Comparison of ENCODE assay signal across 8 cellular contexts in genomic region chr6:37029249-37029959, GRCh38. TPM values are rescaled to one million over a fixed set of nuclear protein-coding genes. Genes with fewer than 3 reads are reported as not detected.
DNase-seq lines count a peak whose midpoint lies in the region; ATAC-seq and TF ChIP-seq lines count a peak whose summit lies in the region.

No MANE protein-coding gene starts in this region.

- H3K79me2 ChIP-seq in SK-N-SH (ENCODE audit: insufficient read depth), result no peaks in the 10 kb centered on the region

- H3K9me3 ChIP-seq in SK-N-SH (no peaks in the 10 kb centered on the region), body of pancreas (no peaks in the 10 kb centered on the region), iPS DF 6.9 (ENCODE audit: control insufficient read depth, insufficient read depth, low read length) (no peaks in the 10 kb centered on the region), spleen (peaks cover 0 to 10% (median 7%) of the 10 kb centered on the region in 8 donors)

- ATAC-seq in body of pancreas (peak; percentile 91), GM18867 (IDR thresholded peaks at IDR 0.05; ENCODE audit: unreplicated experiment) (no peak), HG02970 (IDR thresholded peaks at IDR 0.05; ENCODE audit: low FRiP score, unreplicated experiment) (no peak)

- no peaks in the 10 kb centered on the region for H3K9me2 ChIP-seq in SK-N-SH

- TF ChIP-seq POLR2A in body of pancreas (IDR thresholded peaks at IDR 0.05) (no peak), spleen (IDR thresholded peaks at IDR 0.05) (no peak)

- no peak overlapping the region for H2AFZ ChIP-seq in SK-N-SH (ENCODE audit: low read depth)

- no peak for TF ChIP-seq EP300 in SK-N-SH (IDR thresholded peaks at IDR 0.05; ENCODE audit: borderline replicate concordance in 1 of 2, low read depth in 1 of 2, low read length in 1 of 2)

- POLR2A ChIA-PET in SK-N-SH (lab: Yijun Ruan, JAX), result interaction anchor here (1.3 kb wide), 1 partner anchor 142 kb away, joined by 5 read pairs; no protein-coding TSS in a partner anchor

- H3K4me1 ChIP-seq in SK-N-SH (ENCODE audit: control insufficient read depth in 1 of 2, insufficient read depth in 2 of 2, low read depth in 1 of 2, low read length in 1 of 2), result peaks cover 0 to 5% of the 10 kb centered on the region in 2 experiments; a peak in 2 of 4 replicates
- H3K4me1 ChIP-seq in body of pancreas, result peaks cover 8% of the 10 kb centered on the region
- H3K4me1 ChIP-seq in iPS DF 6.9 (ENCODE audit: control insufficient read depth, insufficient read depth, low read length), result no peaks in the 10 kb centered on the region
- H3K4me1 ChIP-seq in spleen, result peaks cover 0 to 30% (median 13%) of the 10 kb centered on the region in 6 donors

- DNase-seq in ELF-1 (ENCODE audit: low read depth, low spot score) (peak; percentile 91), HuH-7 (ENCODE audit: low spot score) (peak; percentile 78), SK-N-SH (peak; percentile 86), body of pancreas (peak; percentile 73 to 89 (median 85)), iPS DF 6.9 (ENCODE audit: low read depth, low spot score) (peak; percentile 41), spleen (peak; percentile 92)

- no peaks in the 10 kb centered on the region for H3F3A ChIP-seq in SK-N-SH (replicated peaks; ENCODE audit: insufficient read depth)

- H4K20me1 ChIP-seq in SK-N-SH (ENCODE audit: insufficient read depth), result no peaks in the 10 kb centered on the region

- no peaks in the 10 kb centered on the region for H3K27me3 ChIP-seq in SK-N-SH (ENCODE audit: insufficient read depth)
- no peaks in the 10 kb centered on the region for H3K27me3 ChIP-seq in body of pancreas
- H3K27me3 ChIP-seq in iPS DF 6.9 (ENCODE audit: control insufficient read depth, insufficient read depth, low read length), result no peaks in the 10 kb centered on the region
- H3K27me3 ChIP-seq in spleen (replicated peaks in 1 of 7), result no peaks in the 10 kb centered on the region

- TF ChIP-seq RAD21 in SK-N-SH (IDR thresholded peaks at IDR 0.05; ENCODE audit: low read length), result peak; percentile 86

- intact Hi-C loops in body of pancreas (cut with DNase I) (loop anchor here (5.0 kb wide), 1 partner anchor 143 kb away; the partner anchor contains the start of gene PIM1), spleen (cut with DNase I; ENCODE audit: low total_unique reads) (no loop called here)

- WGBS in SK-N-SH (ENCODE audit: low lambda C conversion rate), result 70% methylated on average over 4 of the region's 4 CpGs
- 55 to 58% methylated on average over 4 of the region's 4 CpGs for WGBS in body of pancreas, 2 donors
- WGBS in iPS DF 6.9 (ENCODE audit: insufficient coverage, insufficient read length), result no CpG with 5 or more reads among the region's 4 CpGs
- WGBS in spleen, 5 donors, result 63 to 68% (median 65%) methylated on average over 4 of the region's 4 CpGs

- TF ChIP-seq CTCF in SK-N-SH (IDR thresholded peaks at IDR 0.05) (peak; percentile 71), body of pancreas (IDR thresholded peaks at IDR 0.05) (peak; percentile 54 to 89 (median 85)), spleen (IDR thresholded peaks at IDR 0.05 in 8 of 11, conservative IDR thresholded peaks at IDR 0.05 in 3 of 11) (peak; percentile 55 to 90 (median 83))

- no peak overlapping the region for H3K27ac ChIP-seq in SK-N-SH (ENCODE audit: low read depth in 2 of 2, low read length in 1 of 2)
- H3K27ac ChIP-seq in body of pancreas, result peak overlapping the region in 1 of 4 donors; percentile 39
- H3K27ac ChIP-seq in iPS DF 6.9 (ENCODE audit: low read length), result no peak overlapping the region
- peak overlapping the region in 7 of 8 donors; percentile 9 to 86 (median 64) for H3K27ac ChIP-seq in spleen

- no peak overlapping the region for H3K4me2 ChIP-seq in SK-N-SH

- H3K4me3 ChIP-seq in SK-N-SH (ENCODE audit: low read depth in 2 of 2, low read length in 1 of 2) (no peak overlapping the region; a peak in 1 of 4 replicates), body of pancreas (no peak overlapping the region), iPS DF 6.9 (ENCODE audit: low read length) (no peak overlapping the region), spleen (peak overlapping the region in 1 of 8 donors; percentile 7)

- CTCF ChIA-PET in SK-N-SH (lab: Yijun Ruan, JAX), result interaction anchor here (0.6 to 36.6 kb wide), 32 partner anchors 0 to 283 kb away, joined by 3 to 678 read pairs (median 5); partner anchors contain the start of genes C6orf89, FGD2 and PIM1

- no peaks in the 10 kb centered on the region for H3K36me3 ChIP-seq in SK-N-SH (replicated peaks in 1 of 2; ENCODE audit: control insufficient read depth in 1 of 2, insufficient read depth in 2 of 2, low read length in 1 of 2)
- no peaks in the 10 kb centered on the region for H3K36me3 ChIP-seq in body of pancreas (replicated peaks in 1 of 2; ENCODE audit: insufficient read depth in 1 of 2, low read depth in 2 of 2)
- no peaks in the 10 kb centered on the region for H3K36me3 ChIP-seq in iPS DF 6.9 (ENCODE audit: control insufficient read depth, insufficient read depth, low read length)
- peaks cover 0 to 100% (median 46%) of the 10 kb centered on the region in 6 donors for H3K36me3 ChIP-seq in spleen

- no peak overlapping the region for H3K9ac ChIP-seq in SK-N-SH

TF ChIP-seq in SK-N-SH, 30 proteins besides CTCF, POLR2A, EP300 and RAD21 (continues in another document):
- TF ChIP-seq YY1 (IDR thresholded peaks at IDR 0.05; ENCODE audit: low read depth) (no peak), RCOR1 (IDR thresholded peaks at IDR 0.05; ENCODE audit: low read length) (peak; percentile 36; the same call in 1 of the 2 replicates), FOXM1 (IDR thresholded peaks at IDR 0.05; ENCODE audit: low read depth) (no peak), JUND (IDR thresholded peaks at IDR 0.05) (no peak), RXRA (IDR thresholded peaks at IDR 0.05; ENCODE audit: borderline replicate concordance, low read depth) (no peak), MXI1 (IDR thresholded peaks at IDR 0.05; ENCODE audit: low read depth, low read length) (no peak), SIN3A (IDR thresholded peaks at IDR 0.05; ENCODE audit: borderline replicate concordance, low read depth, low read length) (no peak), TCF12 (IDR thresholded peaks at IDR 0.05) (no peak), PBX3 (IDR thresholded peaks at IDR 0.05) (no peak), USF2 (IDR thresholded peaks at IDR 0.05; ENCODE audit: borderline replicate concordance, low read depth, low read length) (no peak), FOSL2 (IDR thresholded peaks at IDR 0.05; ENCODE audit: borderline replicate concordance, low read depth) (peak; percentile 61; the same call in 1 of the 2 replicates), SMC3 (IDR thresholded peaks at IDR 0.05; ENCODE audit: low read depth, low read length) (peak; percentile 91)
- TF ChIP-seq, protein P1, sequence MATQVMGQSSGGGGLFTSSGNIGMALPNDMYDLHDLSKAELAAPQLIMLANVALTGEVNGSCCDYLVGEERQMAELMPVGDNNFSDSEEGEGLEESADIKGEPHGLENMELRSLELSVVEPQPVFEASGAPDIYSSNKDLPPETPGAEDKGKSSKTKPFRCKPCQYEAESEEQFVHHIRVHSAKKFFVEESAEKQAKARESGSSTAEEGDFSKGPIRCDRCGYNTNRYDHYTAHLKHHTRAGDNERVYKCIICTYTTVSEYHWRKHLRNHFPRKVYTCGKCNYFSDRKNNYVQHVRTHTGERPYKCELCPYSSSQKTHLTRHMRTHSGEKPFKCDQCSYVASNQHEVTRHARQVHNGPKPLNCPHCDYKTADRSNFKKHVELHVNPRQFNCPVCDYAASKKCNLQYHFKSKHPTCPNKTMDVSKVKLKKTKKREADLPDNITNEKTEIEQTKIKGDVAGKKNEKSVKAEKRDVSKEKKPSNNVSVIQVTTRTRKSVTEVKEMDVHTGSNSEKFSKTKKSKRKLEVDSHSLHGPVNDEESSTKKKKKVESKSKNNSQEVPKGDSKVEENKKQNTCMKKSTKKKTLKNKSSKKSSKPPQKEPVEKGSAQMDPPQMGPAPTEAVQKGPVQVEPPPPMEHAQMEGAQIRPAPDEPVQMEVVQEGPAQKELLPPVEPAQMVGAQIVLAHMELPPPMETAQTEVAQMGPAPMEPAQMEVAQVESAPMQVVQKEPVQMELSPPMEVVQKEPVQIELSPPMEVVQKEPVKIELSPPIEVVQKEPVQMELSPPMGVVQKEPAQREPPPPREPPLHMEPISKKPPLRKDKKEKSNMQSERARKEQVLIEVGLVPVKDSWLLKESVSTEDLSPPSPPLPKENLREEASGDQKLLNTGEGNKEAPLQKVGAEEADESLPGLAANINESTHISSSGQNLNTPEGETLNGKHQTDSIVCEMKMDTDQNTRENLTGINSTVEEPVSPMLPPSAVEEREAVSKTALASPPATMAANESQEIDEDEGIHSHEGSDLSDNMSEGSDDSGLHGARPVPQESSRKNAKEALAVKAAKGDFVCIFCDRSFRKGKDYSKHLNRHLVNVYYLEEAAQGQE (IDR thresholded peaks at IDR 0.05; ENCODE audit: low read depth, low read length), result no peak

RNA-seq across cellular contexts. Expression of gene FGD2, which starts 23.9 kb away (rescaled TPM):
- not detected in 2 replicates for polyA plus RNA-seq in SK-N-SH (2012; rRNA removed)
- polyA plus RNA-seq in SK-N-SH (2012; cell fraction: cytosol; rRNA removed), result 0.01 TPM in 1 of 2 replicates, not detected in the other
- 0.13 and 0.16 TPM in 2 replicates for polyA plus RNA-seq in SK-N-SH (2012; cell fraction: nucleus; rRNA removed)
- total RNA-seq in body of pancreas, result 10 to 100 TPM; 10.1 to 11.9 TPM
- 100 to 1,000 TPM; 200 to 426 (median 316) TPM for total RNA-seq in spleen
- 100 to 1,000 TPM in 1 of 3 donors, 10 to 100 TPM in 2; 63.4 to 121 (median 84.2) TPM for polyA plus RNA-seq in spleen

RNA-seq across cellular contexts. Expression of gene MTCH1, which starts 43.4 kb away (rescaled TPM):
- polyA plus RNA-seq in SK-N-SH (2012; rRNA removed), result 137 and 151 TPM in 2 replicates
- polyA plus RNA-seq in SK-N-SH (2012; cell fraction: cytosol; rRNA removed), result 105 and 130 TPM in 2 replicates
- polyA plus RNA-seq in SK-N-SH (2012; cell fraction: nucleus; rRNA removed), result 211 and 216 TPM in 2 replicates
- total RNA-seq in body of pancreas, result 100 to 1,000 TPM; 152 to 198 TPM
- 100 to 1,000 TPM; 135 to 191 (median 162) TPM for total RNA-seq in spleen
- 100 to 1,000 TPM in 2 of 3 donors, 10 to 100 TPM in 1; 87.3 to 144 (median 134) TPM for polyA plus RNA-seq in spleen

Comparison
In these comparisons a context has a peak if more than half of its experiments do, and no peak if none do; other contexts are left out.
1. DNase-seq: peak in every context shown above with its lines; median percentile 92 in spleen; 91 in ELF-1; 86 in SK-N-SH; 85 in body of pancreas; 78 in HuH-7; 41 in iPS DF 6.9.
2. H3K27ac ChIP-seq: peak in spleen (7 of 8); none in SK-N-SH (0 of 2) and iPS DF 6.9 (single experiment).
3. RNA of gene FGD2, which starts 23.9 kb away (total RNA-seq): 200 to 426 TPM in spleen; 10.1 to 11.9 TPM in body of pancreas; every median in the first group is over 10 times any median in the second.
4. Peak in every context shown above with its lines, with median percentiles within 50 percentile points of each other: CTCF ChIP-seq.